ENCODE assay signal across 8 cellular contexts in the genomic region with DNA sequence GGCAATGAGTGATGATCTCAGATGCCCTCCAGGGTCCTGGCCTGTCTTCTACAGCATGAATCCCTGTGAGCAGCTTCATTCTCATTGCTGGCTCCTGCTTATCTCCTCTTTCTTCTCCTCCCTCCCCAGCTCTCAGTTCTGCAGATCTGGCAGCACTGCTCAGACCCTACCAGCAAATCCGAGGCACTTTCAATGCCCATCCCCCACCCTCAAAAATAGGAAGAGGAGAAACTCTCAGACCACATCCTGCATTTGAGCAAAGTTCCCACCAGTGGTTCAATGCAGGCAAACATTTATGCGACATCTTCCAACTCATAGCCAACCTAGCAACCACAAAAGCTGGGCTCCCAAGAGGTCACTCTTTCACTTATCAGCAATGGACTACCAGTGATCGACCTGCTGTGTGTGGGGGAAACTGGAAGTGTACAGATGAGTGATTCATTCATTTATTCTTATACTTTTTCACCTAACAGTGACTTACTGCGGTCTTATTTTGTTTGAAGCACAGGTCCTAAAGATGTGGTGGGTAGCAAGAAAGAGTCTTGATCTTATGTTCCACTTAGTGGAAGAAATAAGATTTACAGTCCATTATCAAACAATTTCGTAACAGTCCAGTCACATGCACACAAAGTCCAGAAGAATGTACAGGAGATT. TPM values are rescaled to one million over a fixed set of nuclear protein-coding genes. Genes with fewer than 3 reads are reported as not detected.
DNase-seq lines count a peak whose midpoint lies in the region; ATAC-seq and TF ChIP-seq lines count a peak whose summit lies in the region.

No MANE protein-coding gene starts in this region.

- H3K27me3 ChIP-seq in breast epithelium (no peaks in the 10 kb centered on the region), stomach (no peaks in the 10 kb centered on the region), psoas muscle (ENCODE audit: insufficient read depth in 3 of 3, low read length in 2 of 3) (no peaks in the 10 kb centered on the region)

- ATAC-seq in HG02678 (IDR thresholded peaks at IDR 0.05; ENCODE audit: unreplicated experiment) (peak; percentile 61), psoas muscle (no peak)

- no peaks in the 10 kb centered on the region for H3K4me1 ChIP-seq in breast epithelium
- H3K4me1 ChIP-seq in stomach = peaks cover 11 to 59% (median 17%) of the 10 kb centered on the region in 4 donors
- no peaks in the 10 kb centered on the region for H3K4me1 ChIP-seq in psoas muscle

- TF ChIP-seq CTCF in NB4 (IDR thresholded peaks at IDR 0.05; ENCODE audit: low read depth, low read length) = no peak
- TF ChIP-seq CTCF in breast epithelium (IDR thresholded peaks at IDR 0.05) = no peak
- TF ChIP-seq CTCF in stomach (IDR thresholded peaks at IDR 0.05) = no peak
- no peak for TF ChIP-seq CTCF in psoas muscle (IDR thresholded peaks at IDR 0.05)

- H3K36me3 ChIP-seq in breast epithelium (no peaks in the 10 kb centered on the region), stomach (no peaks in the 10 kb centered on the region), psoas muscle (ENCODE audit: insufficient read depth in 1 of 2, low read depth in 1 of 2) (no peaks in the 10 kb centered on the region)

- TF ChIP-seq EP300 in stomach (IDR thresholded peaks at IDR 0.05) = no peak

- no peak overlapping the region for H3K4me3 ChIP-seq in NB4 (ENCODE audit: low read depth, low read length)
- no peak overlapping the region for H3K4me3 ChIP-seq in breast epithelium
- no peak overlapping the region for H3K4me3 ChIP-seq in stomach
- no peak overlapping the region for H3K4me3 ChIP-seq in psoas muscle

- TF ChIP-seq POLR2A in NB4 (IDR thresholded peaks at IDR 0.05; ENCODE audit: extremely low read depth, insufficient read length) (no peak), breast epithelium (IDR thresholded peaks at IDR 0.05) (no peak), stomach (IDR thresholded peaks at IDR 0.05) (no peak)

- 42 to 51% (median 45%) methylated on average over 5 of the region's 5 CpGs for WGBS in stomach, 5 donors
- whole genome bisulfite sequencing in psoas muscle, 3 donors = 61 to 73% (median 71%) methylated on average over 5 of the region's 5 CpGs

- intact Hi-C loops in breast epithelium (cut with DNase I; ENCODE audit: low total_unique reads) (no loop called here), stomach (cut with DNase I; ENCODE audit: low total_unique reads) (loop anchor here (5.0 to 10.0 kb wide), 2 partner anchors 113 to 176 kb away; no protein-coding TSS in a partner anchor), psoas muscle (cut with DNase I) (loop anchor here (2.0 to 10.0 kb wide), 4 partner anchors 113 to 553 kb away; no protein-coding TSS in a partner anchor)

- H3K27ac ChIP-seq in breast epithelium (peak overlapping the region; percentile 5 to 48), stomach (peak overlapping the region in 3 of 5 donors; percentile 31 to 44 (median 38)), psoas muscle (no peak overlapping the region)

- H3K9me3 ChIP-seq in breast epithelium = no peaks in the 10 kb centered on the region
- H3K9me3 ChIP-seq in stomach = no peaks in the 10 kb centered on the region
- no peaks in the 10 kb centered on the region for H3K9me3 ChIP-seq in psoas muscle

- DNase-seq in activated T-cell treated with anti-CD3 and anti-CD28 coated beads for 48 hours (ENCODE audit: low read depth) (peak; percentile 43), activated T-cell treated with anti-CD3 and anti-CD28 coated beads for 4 hours (no peak), NB4 (ENCODE audit: low read depth) (peak; percentile 97), breast epithelium (ENCODE audit: low spot score in 2 of 2) (no peak), stomach (no peak), psoas muscle (no peak), NCI-H526 treated with DMSO at 0.1 percent for 48 hours (lab: John Stamatoyannopoulos, UW) (no peak)

RNA-seq across cellular contexts. Expression of gene CHI3L2, which starts 5.8 kb away (rescaled TPM):
- total RNA-seq in breast epithelium (10 to 100 TPM in 2 of 3 donors, 1 to 10 TPM in 1; 9.5 to 22.0 (median 14.1) TPM), stomach (10 to 100 TPM in 1 of 5 donors, 1 to 10 TPM in 1, not detected in 3; 2.8 to 28.1 TPM), psoas muscle (1 to 10 TPM in 1 of 4 donors, under 1 TPM in 3; 0.41 to 2.2 (median 0.61) TPM)
- polyA plus RNA-seq in stomach (1 to 10 TPM; 1.4 to 5.7 (median 2.3) TPM), psoas muscle (under 1 TPM; 0.24 to 0.90 (median 0.25) TPM)

RNA-seq across cellular contexts. Expression of gene DENND2D, which starts 21.3 kb away (rescaled TPM):
- total RNA-seq in breast epithelium = 10 to 100 TPM; 27.7 to 70.8 (median 34.4) TPM
- total RNA-seq in stomach = 100 to 1,000 TPM in 1 of 5 donors, 10 to 100 TPM in 4; 24.6 to 121 (median 36.0) TPM
- polyA plus RNA-seq in stomach = 10 to 100 TPM; 35.4 to 48.5 (median 42.9) TPM
- 1 to 10 TPM; 1.2 to 2.1 (median 1.7) TPM for total RNA-seq in psoas muscle
- polyA plus RNA-seq in psoas muscle = under 1 TPM; 0.31 to 0.59 (median 0.51) TPM

Comparison
In these comparisons a context has a peak if more than half of its experiments do, and no peak if none do; other contexts are left out.
1. DNase-seq: peak in activated T-cell treated with anti-CD3 and anti-CD28 coated beads for 48 hours (single experiment) and NB4 (single experiment); none in activated T-cell treated with anti-CD3 and anti-CD28 coated beads for 4 hours (single experiment), breast epithelium (0 of 2), stomach (single experiment), psoas muscle (0 of 2) and NCI-H526 treated with DMSO at 0.1 percent for 48 hours (single experiment).
2. RNA of gene DENND2D, which starts 21.3 kb away (total RNA-seq): 24.6 to 121 TPM in stomach and 27.7 to 70.8 TPM in breast epithelium; 1.2 to 2.1 TPM in psoas muscle; every median in the first group is over 4 times any median in the second.